ENCODE assay signal across 8 cellular contexts in genomic region chr5:43041131-43041668, GRCh38. TPM values are rescaled to one million over a fixed set of nuclear protein-coding genes. Genes with fewer than 3 reads are reported as not detected.
DNase-seq lines count a peak whose midpoint lies in the region; ATAC-seq and TF ChIP-seq lines count a peak whose summit lies in the region.

No MANE protein-coding gene starts in this region.

- peaks cover 43 to 57% (median 44%) of the 10 kb centered on the region in 3 donors for H3K4me1 Mint-ChIP-seq in T-cell
- H3K4me1 Mint-ChIP-seq in dendritic cell treated with granulocyte-macrophage colony-stimulating factor and Interleukin-4, amounts not matched to agents 40 ng/mL and 50 ng/mL, for 4 days (ENCODE audit: low read depth): peaks cover 43% of the 10 kb centered on the region

- no peaks in the 10 kb centered on the region for H3K9me3 ChIP-seq in HCT116 (ENCODE audit: control insufficient read depth in 1 of 2, insufficient read depth in 1 of 2, low read depth in 1 of 2, low read length in 2 of 2)
- no peaks in the 10 kb centered on the region for H3K9me3 ChIP-seq in aorta (ENCODE audit: control insufficient read depth, low read length)

- H3K79me2 ChIP-seq in HCT116 (ENCODE audit: insufficient read depth, low read length) (no peaks in the 10 kb centered on the region), mesendoderm (ENCODE audit: control insufficient read depth, insufficient read depth, low read length) (no peaks in the 10 kb centered on the region)

- H3K4ac ChIP-seq in mesendoderm (ENCODE audit: low read depth, low read length): no peak overlapping the region

- H3K9me2 ChIP-seq in HCT116 (ENCODE audit: insufficient read depth): no peaks in the 10 kb centered on the region

- no peaks in the 10 kb centered on the region for H3K27me3 ChIP-seq in HCT116 (ENCODE audit: insufficient read depth, low read length)
- peaks cover 2% of the 10 kb centered on the region for H3K27me3 ChIP-seq in mesendoderm (ENCODE audit: insufficient read depth, low read length, poor library complexity)
- H3K27me3 ChIP-seq in aorta (ENCODE audit: control insufficient read depth in 1 of 2, insufficient read depth in 2 of 2, low read length in 1 of 2): no peaks in the 10 kb centered on the region

- H2BK15ac ChIP-seq in mesendoderm (replicated peaks; ENCODE audit: low read depth): no peak overlapping the region

- TF ChIP-seq CTCF in 22Rv1 (IDR thresholded peaks at IDR 0.05): no peak
- no peak; a peak in 1 of 6 replicates for TF ChIP-seq CTCF in HCT116 (IDR thresholded peaks at IDR 0.05 in 2 of 3, conservative IDR thresholded peaks at IDR 0.05 in 1 of 3; ENCODE audit: borderline replicate concordance in 1 of 3, insufficient read depth in 1 of 3, low read depth in 2 of 3, low read length in 2 of 3)

- H2BK120ac ChIP-seq in mesendoderm (ENCODE audit: low read depth, low read length): no peak overlapping the region

- POLR2A ChIA-PET in HCT116 (lab: Charles Lee): interaction anchor here (0.7 to 1.7 kb wide), 4 partner anchors 22 to 132 kb away, joined by 3 to 6 read pairs (median 4); no protein-coding TSS in a partner anchor
- POLR2A ChIA-PET in T-cell (lab: Charles Lee): interaction anchor here (0.6 to 3.2 kb wide), 23 partner anchors 19 to 1763 kb away, joined by 3 to 99 read pairs (median 6); partner anchors contain the start of genes TMEM267 (in 1 of the 2) and ZNF131 (in 1 of the 2)

- peaks cover 9% of the 10 kb centered on the region for H3K36me3 Mint-ChIP-seq in T-cell
- H3K36me3 Mint-ChIP-seq in dendritic cell treated with granulocyte-macrophage colony-stimulating factor and Interleukin-4, amounts not matched to agents 40 ng/mL and 50 ng/mL, for 4 days (ENCODE audit: low read depth): peaks cover 20% of the 10 kb centered on the region

- no CpG with 5 or more reads among the region's 18 CpGs for WGBS in mesendoderm (ENCODE audit: extremely low coverage, insufficient coverage, low lambda C conversion rate)
- WGBS in aorta, 2 donors: 3 to 4% methylated on average over 18 of the region's 18 CpGs

- H3K4me3 Mint-ChIP-seq in T-cell: peak overlapping the region; percentile 93 to 100 (median 95)
- peak overlapping the region; percentile 88 for H3K4me3 Mint-ChIP-seq in dendritic cell treated with granulocyte-macrophage colony-stimulating factor and Interleukin-4, amounts not matched to agents 40 ng/mL and 50 ng/mL, for 4 days

- H3K9ac ChIP-seq in HCT116 (ENCODE audit: low read length) (peak overlapping the region; percentile 54), mesendoderm (ENCODE audit: low read length) (peak overlapping the region; percentile 61)

- H4K5ac ChIP-seq in mesendoderm (ENCODE audit: low read length): no peak overlapping the region

- H3K4me2 ChIP-seq in HCT116 (ENCODE audit: low read length) (peak overlapping the region; percentile 81), mesendoderm (ENCODE audit: low read length) (peak overlapping the region; percentile 80)

- RAD21 ChIA-PET in HCT116 (lab: Charles Lee; ENCODE audit: low non-redundant PET in 1 of 2, low total read pairs in 2 of 2, uncharacterized antibody in 2 of 2, unreplicated experiment in 2 of 2): interaction anchor here (0.6 to 0.9 kb wide), 2 partner anchors 21 to 30 kb away, joined by 3 read pairs; no protein-coding TSS in a partner anchor

- H4K20me1 ChIP-seq in HCT116 (ENCODE audit: insufficient read depth): no peaks in the 10 kb centered on the region

- no peak overlapping the region for H4K8ac ChIP-seq in mesendoderm (ENCODE audit: low read depth, low read length)

- no peak for ATAC-seq in HCT116
- no peak for ATAC-seq in T-cell (replicated peaks in 1 of 4)
- peak; percentile 40 for ATAC-seq in aorta (ENCODE audit: low FRiP score)

- no peak for TF ChIP-seq RAD21 in HCT116 (IDR thresholded peaks at IDR 0.05; ENCODE audit: low read depth)

- TF ChIP-seq POLR2A in HCT116 (IDR thresholded peaks at IDR 0.05; ENCODE audit: borderline replicate concordance, extremely low read depth, insufficient read depth, insufficient read length): no peak

- DNase-seq in HCT116 (ENCODE audit: low read depth, low spot score) (no peak), T-cell (peak in 22 of 34 experiments; percentile 21 to 67 (median 40)), mesendoderm (no peak), aorta (peak in 1 of 2 donors; percentile 65), iPS-NIHi7 (ENCODE audit: extremely low spot score) (no peak), mucosa of gallbladder (ENCODE audit: low spot score) (no peak)

- peak overlapping the region; percentile 94 for H2AFZ ChIP-seq in HCT116 (ENCODE audit: low read depth, low read length, poor library complexity, severe bottlenecking)

- no peaks in the 10 kb centered on the region for H3K9me3 Mint-ChIP-seq in T-cell
- no peaks in the 10 kb centered on the region for H3K9me3 Mint-ChIP-seq in dendritic cell treated with granulocyte-macrophage colony-stimulating factor and Interleukin-4, amounts not matched to agents 40 ng/mL and 50 ng/mL, for 4 days

- H3K27ac ChIP-seq in 22Rv1: peak overlapping the region; percentile 99
- peak overlapping the region; percentile 68; the same call in 1 of the 2 replicates for H3K27ac ChIP-seq in HCT116 (ENCODE audit: low read depth, low read length)
- H3K27ac ChIP-seq in mesendoderm (ENCODE audit: low read depth, low read length): no peak overlapping the region
- peak overlapping the region; percentile 12 to 94 for H3K27ac ChIP-seq in aorta (ENCODE audit: low read depth in 1 of 2, low read length in 2 of 2)

- H3K27ac Mint-ChIP-seq in T-cell: peak overlapping the region; percentile 98 to 99
- peak overlapping the region; percentile 100 for H3K27ac Mint-ChIP-seq in dendritic cell treated with granulocyte-macrophage colony-stimulating factor and Interleukin-4, amounts not matched to agents 40 ng/mL and 50 ng/mL, for 4 days

- no peak overlapping the region for H3K23ac ChIP-seq in mesendoderm (ENCODE audit: low read length)

- H2AK5ac ChIP-seq in mesendoderm (ENCODE audit: low read length): no peak overlapping the region

- BruUV-seq in HCT116 (replicated peaks; lab: Mats Ljungman, UMichigan): no TSS peak

- H3K18ac ChIP-seq in mesendoderm (ENCODE audit: low read length): no peak overlapping the region

- H3K4me1 ChIP-seq in HCT116 (ENCODE audit: control insufficient read depth in 1 of 2, insufficient read depth in 2 of 2, low read length in 2 of 2) (peaks cover 0 to 39% of the 10 kb centered on the region in 2 experiments; a peak in 3 of 4 replicates), mesendoderm (ENCODE audit: control insufficient read depth, low read depth, low read length) (peaks cover 5% of the 10 kb centered on the region), aorta (ENCODE audit: control insufficient read depth in 1 of 2, insufficient read depth in 2 of 2, low read length in 2 of 2) (no peaks in the 10 kb centered on the region)

- H3K4me3 ChIP-seq in HCT116 (replicated peaks in 1 of 2; ENCODE audit: low read depth in 1 of 2, low read length in 2 of 2): peak overlapping the region; percentile 58 to 65
- no peak overlapping the region for H3K4me3 ChIP-seq in mesendoderm (ENCODE audit: low read length)
- H3K4me3 ChIP-seq in aorta (ENCODE audit: low read length in 2 of 2): peak overlapping the region; percentile 46 to 56

- intact Hi-C loops in HCT116 (cut with micrococcal nuclease) (loop anchor here (1.0 to 2.0 kb wide), 2 partner anchors 22 to 24 kb away; no protein-coding TSS in a partner anchor), aorta (cut with DNase I) (loop anchor here (2.0 to 10.0 kb wide), 3 partner anchors 46 to 96 kb away; no protein-coding TSS in a partner anchor)
- intact Hi-C loops in dendritic cell treated with granulocyte-macrophage colony-stimulating factor and Interleukin-4, amounts not matched to agents 40 ng/mL and 50 ng/mL, for 4 days (cut with micrococcal nuclease): no loop called here

- no peaks in the 10 kb centered on the region for H3K79me1 ChIP-seq in mesendoderm (ENCODE audit: low read length)

- H3K27me3 Mint-ChIP-seq in T-cell: no peaks in the 10 kb centered on the region
- no peaks in the 10 kb centered on the region for H3K27me3 Mint-ChIP-seq in dendritic cell treated with granulocyte-macrophage colony-stimulating factor and Interleukin-4, amounts not matched to agents 40 ng/mL and 50 ng/mL, for 4 days

- no peak overlapping the region for H2BK5ac ChIP-seq in mesendoderm (ENCODE audit: low read length)

- H3K56ac ChIP-seq in mesendoderm (ENCODE audit: low read length): peak overlapping the region; percentile 49

- CTCF ChIA-PET in HCT116 (lab: Charles Lee) (interaction anchor here (0.7 to 3.4 kb wide), 11 partner anchors 9 to 443 kb away, joined by 3 to 38 read pairs (median 6); partner anchors contain the start of gene TMEM267), T-cell (lab: Charles Lee) (interaction anchor here (0.6 to 4.1 kb wide), 25 partner anchors 20 to 443 kb away, joined by 3 to 62 read pairs (median 5); partner anchors contain the start of genes TMEM267 (in 1 of the 2) and ZNF131 (in 1 of the 2))

- H3K36me3 ChIP-seq in HCT116 (ENCODE audit: control insufficient read depth in 1 of 2, insufficient read depth in 2 of 2, low read length in 2 of 2) (no peaks in the 10 kb centered on the region), mesendoderm (ENCODE audit: control insufficient read depth, insufficient read depth, low read length) (no peaks in the 10 kb centered on the region), aorta (ENCODE audit: control insufficient read depth in 1 of 2, insufficient read depth in 2 of 2, low read length in 1 of 2) (no peaks in the 10 kb centered on the region)

TF ChIP-seq in HCT116, 20 proteins besides CTCF, POLR2A, EP300 and RAD21 (continues in another document):
- no peak for TF ChIP-seq ZNF274 (IDR thresholded peaks at IDR 0.05; ENCODE audit: low read depth, low read length)
- 0 out of 2 replicates have a peak, but pooled peaks have one; percentile 1 for TF ChIP-seq ELF1 (IDR thresholded peaks at IDR 0.05; ENCODE audit: borderline replicate concordance, low read depth)
- TF ChIP-seq EGR1 (IDR thresholded peaks at IDR 0.05; ENCODE audit: low read depth): no peak
- no peak for TF ChIP-seq MAX (IDR thresholded peaks at IDR 0.05)

RNA-seq across cellular contexts. Expression of gene ANXA2R, which starts 1.1 kb away (rescaled TPM):
- total RNA-seq in HCT116 (2021; ENCODE audit: unreplicated experiment): 0.37 TPM
- polyA plus RNA-seq in HCT116 (2012): 0.30 and 0.34 TPM in 2 replicates
- total RNA-seq in T-cell: 10 to 100 TPM; 47.8 to 64.1 (median 53.1) TPM
- polyA plus RNA-seq in mesendoderm (2013, experiment 1 of 2): 1.2 TPM
- 1.2 TPM for polyA plus RNA-seq in mesendoderm (2013, experiment 2 of 2)
- 1 to 10 TPM; 2.7 to 6.4 TPM for total RNA-seq in aorta
- polyA plus RNA-seq in aorta: 1 to 10 TPM in 1 of 2 donors, under 1 TPM in 1; 0.38 to 3.6 TPM
- 2.8 TPM for total RNA-seq in mucosa of gallbladder

Comparison
In these comparisons a context has a peak if more than half of its experiments do, and no peak if none do; other contexts are left out.
1. DNase-seq: peak in T-cell (22 of 34); none in HCT116 (single experiment), mesendoderm (single experiment), iPS-NIHi7 (single experiment) and mucosa of gallbladder (single experiment).
2. RNA of gene ANXA2R, which starts 1.1 kb away (total RNA-seq): 47.8 to 64.1 TPM in T-cell; 2.7 to 6.4 TPM in aorta, 2.8 TPM in mucosa of gallbladder (single experiment) and 0.37 TPM in HCT116 (single experiment); every median in the first group is over 4 times any median in the second.